Comparison of ENCODE assay signal across 1 cellular context in the genomic region with DNA sequence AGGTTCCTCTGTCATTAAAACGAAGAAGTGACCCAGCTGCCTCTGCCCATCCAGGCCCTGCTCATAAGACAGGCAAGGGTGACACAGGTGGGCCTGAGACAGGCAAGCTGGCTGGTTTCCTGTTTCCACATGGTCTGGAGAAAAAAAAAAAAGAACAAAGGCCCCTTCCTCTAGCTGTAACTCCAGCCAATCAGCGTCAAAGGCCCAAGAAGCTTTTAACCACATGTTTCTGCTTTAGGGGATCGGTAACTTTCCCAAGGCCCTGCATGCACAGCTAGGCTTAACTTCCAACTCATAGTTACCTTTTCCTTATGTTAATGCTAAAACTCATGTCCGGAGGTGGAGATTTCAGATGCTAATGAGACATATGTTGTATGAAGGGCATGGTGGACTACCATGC.
TF ChIP-seq lines count a peak whose summit lies in the region.

No MANE protein-coding gene starts in this region.

TF ChIP-seq in H1, 55 proteins besides CTCF, POLR2A, EP300 and RAD21:
- TF ChIP-seq, protein P1, sequence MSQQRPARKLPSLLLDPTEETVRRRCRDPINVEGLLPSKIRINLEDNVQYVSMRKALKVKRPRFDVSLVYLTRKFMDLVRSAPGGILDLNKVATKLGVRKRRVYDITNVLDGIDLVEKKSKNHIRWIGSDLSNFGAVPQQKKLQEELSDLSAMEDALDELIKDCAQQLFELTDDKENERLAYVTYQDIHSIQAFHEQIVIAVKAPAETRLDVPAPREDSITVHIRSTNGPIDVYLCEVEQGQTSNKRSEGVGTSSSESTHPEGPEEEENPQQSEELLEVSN (IDR thresholded peaks at IDR 0.05) = peak; percentile 77
- TF ChIP-seq, protein P2, sequence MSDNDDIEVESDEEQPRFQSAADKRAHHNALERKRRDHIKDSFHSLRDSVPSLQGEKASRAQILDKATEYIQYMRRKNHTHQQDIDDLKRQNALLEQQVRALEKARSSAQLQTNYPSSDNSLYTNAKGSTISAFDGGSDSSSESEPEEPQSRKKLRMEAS (IDR thresholded peaks at IDR 0.05) = peak; percentile 66
- TF ChIP-seq ASH2L (IDR thresholded peaks at IDR 0.05; ENCODE audit: low read length) = no peak
